Comparison of ENCODE assay signal across 1 cellular context in the genomic region with DNA sequence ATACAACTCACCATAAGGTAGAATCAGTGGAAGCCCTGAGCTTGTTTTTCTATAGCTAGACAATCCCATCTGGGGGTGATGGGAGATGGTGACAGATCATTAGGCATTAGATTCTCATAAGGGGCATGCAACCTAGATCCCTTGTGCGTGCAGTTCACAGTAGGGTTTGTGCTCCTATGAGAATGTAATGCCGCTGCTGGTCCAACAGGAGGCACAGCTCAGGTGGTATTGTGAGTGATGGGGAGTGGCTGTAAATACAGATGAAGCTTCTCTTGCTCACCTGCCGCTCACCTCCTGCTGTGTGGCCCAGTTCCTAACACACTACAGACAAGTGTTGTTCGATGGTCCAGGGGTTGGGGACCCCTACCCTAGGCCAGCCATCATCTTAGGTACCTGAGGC.
TF ChIP-seq lines count a peak whose summit lies in the region.

No MANE protein-coding gene starts in this region.

TF ChIP-seq in GM12878, 131 proteins besides CTCF, POLR2A, EP300 and RAD21:
- TF ChIP-seq CREM (IDR thresholded peaks at IDR 0.05; ENCODE audit: low read depth) (no peak), CHD1 (IDR thresholded peaks at IDR 0.05; ENCODE audit: low read depth, low read length) (no peak), ATF3 (IDR thresholded peaks at IDR 0.05; ENCODE audit: borderline replicate concordance, extremely low read depth, low read depth, low read length) (no peak), KLF5 (IDR thresholded peaks at IDR 0.05; ENCODE audit: partially characterized antibody) (no peak), ASH2L (IDR thresholded peaks at IDR 0.05; ENCODE audit: borderline replicate concordance, low read depth) (no peak), STAT3 (IDR thresholded peaks at IDR 0.05; ENCODE audit: low read depth, low read length) (no peak), YBX1 (IDR thresholded peaks at IDR 0.05) (no peak), ZNF207 (IDR thresholded peaks at IDR 0.05; ENCODE audit: borderline replicate concordance) (no peak), FOS (IDR thresholded peaks at IDR 0.05; ENCODE audit: borderline replicate concordance, extremely low read depth, insufficient read length) (no peak), RUNX3 (IDR thresholded peaks at IDR 0.05; ENCODE audit: low read length) (no peak), MXI1 (IDR thresholded peaks at IDR 0.05; ENCODE audit: low read depth, low read length) (no peak)
